Comparison of ENCODE assay signal across 10 cellular contexts in the genomic region with DNA sequence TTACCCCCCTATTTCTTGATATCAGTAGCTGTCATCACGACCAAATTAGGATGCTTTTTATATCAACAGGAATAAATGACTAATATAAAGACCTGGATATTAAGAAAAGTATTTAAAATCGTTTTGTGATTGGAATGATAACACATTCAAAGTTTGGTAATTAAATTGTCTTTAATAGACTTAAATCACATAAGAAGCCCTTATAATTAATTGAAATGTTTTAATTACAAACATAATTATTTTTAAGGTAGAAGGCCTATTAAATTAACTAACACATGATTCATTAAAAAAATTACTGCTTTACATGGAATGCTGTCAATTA.
"Had no signal": no experiment of that assay in that cellular context is flagged by ENCODE, and none has a peak within 500 bp of the region (broad histone marks: within the 10 kb centered on the region; RNA-seq: fewer than 3 reads in every experiment).

No MANE protein-coding gene starts in this region.

- DNase-seq: activated CD8-positive, alpha-beta memory T cell treated with anti-CD3 and anti-CD28 coated beads, Interleukin-2, amount 50 U/mL, for 48 hours; activated naive CD8-positive, alpha-beta T cell treated with anti-CD3 and anti-CD28 coated beads, Interleukin-2, amount 10 ng/mL, durations not matched to agents 7 days and 5 days had no signal

- H3K9me3 ChIP-seq: gastroesophageal sphincter, stomach, testis had no signal

- H3K27me3 ChIP-seq: testis had no signal

- H3K9me3 Mint-ChIP-seq: activated naive CD8-positive, alpha-beta T cell treated with anti-CD3 and anti-CD28 coated beads, Interleukin-2, amount 10 ng/mL, durations not matched to agents 7 days and 5 days; central memory CD8-positive, alpha-beta T cell; effector memory CD8-positive, alpha-beta T cell had no signal

- H3K36me3 ChIP-seq: brain microvascular endothelial cell, gastroesophageal sphincter, stomach had no signal

- H3K27ac Mint-ChIP-seq: effector memory CD8-positive, alpha-beta T cell; T-helper 17 cell; WTC11 had no signal

- H3K4me3 Mint-ChIP-seq: activated naive CD8-positive, alpha-beta T cell treated with anti-CD3 and anti-CD28 coated beads, Interleukin-2, amount 10 ng/mL, durations not matched to agents 7 days and 5 days; central memory CD8-positive, alpha-beta T cell; effector memory CD8-positive, alpha-beta T cell; WTC11 had no signal

- H3K36me3 Mint-ChIP-seq: WTC11 had no signal

- H3K4me1 ChIP-seq: gastroesophageal sphincter, testis had no signal

- H3K27me3 Mint-ChIP-seq: central memory CD8-positive, alpha-beta T cell; effector memory CD8-positive, alpha-beta T cell; T-helper 17 cell had no signal

- H3K4me3 ChIP-seq: gastroesophageal sphincter, stomach, testis had no signal

- H3K27ac ChIP-seq: brain microvascular endothelial cell, gastroesophageal sphincter, stomach, testis had no signal
